ENCODE assay signal across 19 cellular contexts in genomic region chr16:340370-341091, GRCh38. TPM values are rescaled to one million over a fixed set of nuclear protein-coding genes. Genes with fewer than 3 reads are reported as not detected.
A peak's percentile ranks its signal among the peaks of the same experiment; 100 is the strongest.
DNase-seq lines count a peak whose midpoint lies in the region; ATAC-seq and TF ChIP-seq lines count a peak whose summit lies in the region.
"Had no signal": no experiment of that assay in that cellular context is flagged by ENCODE, and none has a peak within 500 bp of the region (broad histone marks: within the 10 kb centered on the region; RNA-seq: fewer than 3 reads in every experiment).

No MANE protein-coding gene starts in this region.

- DNase-seq in activated CD8-positive, alpha-beta T cell treated with anti-CD3 and anti-CD28 coated beads, Interleukin-2, amount 10 ng/mL, durations not matched to agents 7 days and 5 days = no peak
- no peak for DNase-seq in activated CD8-positive, alpha-beta T cell treated with anti-CD3 and anti-CD28 coated beads for 36 hours
- DNase-seq in MV-4-11 (lab: John Stamatoyannopoulos, UW) (peak; percentile 57), left colon (no peak), spleen (peak; percentile 76), NCI-H2196 treated with DMSO at 0.1 percent for 48 hours (lab: John Stamatoyannopoulos, UW; ENCODE audit: unreplicated experiment) (no peak), cortex of kidney (lab: John Stamatoyannopoulos, UW) (no peak)
- no peak for DNase-seq in activated naive CD4-positive, alpha-beta T cell treated with anti-CD3 and anti-CD28 coated beads for 36 hours
- DNase-seq: activated CD4-positive, alpha-beta memory T cell treated with anti-CD3 and anti-CD28 coated beads, Interleukin-2, amount 10 ng/mL, durations not matched to agents 7 days and 5 days; activated T-cell treated with anti-CD3 and anti-CD28 coated beads, Interleukin-2, amount 50 U/mL, for 24 hours; colonic mucosa; NCI-H1105 treated with DMSO at 0.1 percent for 48 hours; NCI-H510A treated with DMSO at 0.1 percent for 48 hours; nephron progenitor cell; SW 1271 had no signal

- H3K4me1 ChIP-seq in spleen = peaks cover 5 to 96% (median 60%) of the 10 kb centered on the region in 6 donors

- H3K27ac ChIP-seq in spleen = peak overlapping the region in 5 of 8 donors; percentile 18 to 67 (median 60)
- H3K27ac ChIP-seq: colonic mucosa had no signal

- no peak for TF ChIP-seq POLR2A in spleen (IDR thresholded peaks at IDR 0.05)

- no peaks in the 10 kb centered on the region for H3K27me3 ChIP-seq in spleen (replicated peaks in 1 of 7)
- H3K27me3 ChIP-seq: colonic mucosa had no signal

- no peaks in the 10 kb centered on the region for H3K27me3 Mint-ChIP-seq in activated CD8-positive, alpha-beta T cell treated with anti-CD3 and anti-CD28 coated beads, Interleukin-2, amount 10 ng/mL, durations not matched to agents 7 days and 5 days (ENCODE audit: low read depth)
- no peaks in the 10 kb centered on the region for H3K27me3 Mint-ChIP-seq in activated CD8-positive, alpha-beta T cell treated with anti-CD3 and anti-CD28 coated beads for 36 hours
- no peaks in the 10 kb centered on the region for H3K27me3 Mint-ChIP-seq in activated naive CD4-positive, alpha-beta T cell treated with anti-CD3 and anti-CD28 coated beads for 36 hours (ENCODE audit: low read depth)
- H3K27me3 Mint-ChIP-seq: activated CD4-positive, alpha-beta memory T cell treated with anti-CD3 and anti-CD28 coated beads, Interleukin-2, amount 10 ng/mL, durations not matched to agents 7 days and 5 days; activated naive CD8-positive, alpha-beta T cell; activated T-cell treated with anti-CD3 and anti-CD28 coated beads, Interleukin-2, amount 50 U/mL, for 24 hours had no signal

- no peaks in the 10 kb centered on the region for H3K9me3 ChIP-seq in spleen
- H3K9me3 ChIP-seq: colonic mucosa had no signal

- H3K4me1 Mint-ChIP-seq in activated CD8-positive, alpha-beta T cell treated with anti-CD3 and anti-CD28 coated beads, Interleukin-2, amount 10 ng/mL, durations not matched to agents 7 days and 5 days (ENCODE audit: low read depth) = peaks cover 49% of the 10 kb centered on the region
- peaks cover 69% of the 10 kb centered on the region for H3K4me1 Mint-ChIP-seq in activated CD8-positive, alpha-beta T cell treated with anti-CD3 and anti-CD28 coated beads for 36 hours (ENCODE audit: low read depth)
- peaks cover 60% of the 10 kb centered on the region for H3K4me1 Mint-ChIP-seq in activated naive CD4-positive, alpha-beta T cell treated with anti-CD3 and anti-CD28 coated beads for 36 hours (ENCODE audit: low read depth)

- WGBS in spleen, 5 donors = 81 to 89% (median 85%) methylated on average over 19 to 23 of the region's 23 CpGs

- H3K36me3 ChIP-seq in spleen = peaks cover 0 to 46% (median 13%) of the 10 kb centered on the region in 6 donors
- H3K36me3 ChIP-seq: colonic mucosa had no signal

- no peak overlapping the region for H3K4me3 ChIP-seq in spleen
- H3K4me3 ChIP-seq: colonic mucosa, smooth muscle cell had no signal

- POLR2A ChIA-PET in activated CD8-positive, alpha-beta T cell treated with anti-CD3 and anti-CD28 coated beads, Interleukin-2, amount 10 ng/mL, durations not matched to agents 7 days and 5 days (lab: Charles Lee) = interaction anchor here (0.7 kb wide), 1 partner anchor 8 kb away, joined by 3 read pairs; no protein-coding TSS in a partner anchor
- POLR2A ChIA-PET in activated CD8-positive, alpha-beta T cell treated with anti-CD3 and anti-CD28 coated beads for 36 hours (lab: Charles Lee) = interaction anchor here (1.0 kb wide), 1 partner anchor 8 kb away, joined by 3 read pairs; no protein-coding TSS in a partner anchor

- CTCF ChIA-PET in activated CD8-positive, alpha-beta T cell treated with anti-CD3 and anti-CD28 coated beads, Interleukin-2, amount 10 ng/mL, durations not matched to agents 7 days and 5 days (lab: Charles Lee) = interaction anchor here (0.9 to 1.7 kb wide), 2 partner anchors 10 to 275 kb away, joined by 3 to 4 read pairs; no protein-coding TSS in a partner anchor
- CTCF ChIA-PET in activated CD8-positive, alpha-beta T cell treated with anti-CD3 and anti-CD28 coated beads for 36 hours (lab: Charles Lee) = interaction anchor here (0.9 kb wide), 1 partner anchor 233 kb away, joined by 3 read pairs; no protein-coding TSS in a partner anchor
- CTCF ChIA-PET in activated naive CD4-positive, alpha-beta T cell treated with anti-CD3 and anti-CD28 coated beads for 36 hours (lab: Charles Lee) = no interaction called here

- H3K27ac Mint-ChIP-seq in activated CD8-positive, alpha-beta T cell treated with anti-CD3 and anti-CD28 coated beads, Interleukin-2, amount 10 ng/mL, durations not matched to agents 7 days and 5 days = peak overlapping the region; percentile 69
- no peak overlapping the region for H3K27ac Mint-ChIP-seq in activated CD8-positive, alpha-beta T cell treated with anti-CD3 and anti-CD28 coated beads for 36 hours
- no peak overlapping the region for H3K27ac Mint-ChIP-seq in activated naive CD4-positive, alpha-beta T cell treated with anti-CD3 and anti-CD28 coated beads for 36 hours
- H3K27ac Mint-ChIP-seq: activated naive CD8-positive, alpha-beta T cell; nephron progenitor cell had no signal

- no peak for TF ChIP-seq CTCF in activated CD8-positive, alpha-beta T cell treated with anti-CD3 and anti-CD28 coated beads for 36 hours (IDR thresholded peaks at IDR 0.05)
- no peak for TF ChIP-seq CTCF in spleen (IDR thresholded peaks at IDR 0.05 in 8 of 11, conservative IDR thresholded peaks at IDR 0.05 in 3 of 11)

- H3K9me3 Mint-ChIP-seq in activated CD8-positive, alpha-beta T cell treated with anti-CD3 and anti-CD28 coated beads, Interleukin-2, amount 10 ng/mL, durations not matched to agents 7 days and 5 days (ENCODE audit: insufficient read depth) = no peaks in the 10 kb centered on the region
- H3K9me3 Mint-ChIP-seq in activated CD8-positive, alpha-beta T cell treated with anti-CD3 and anti-CD28 coated beads for 36 hours = no peaks in the 10 kb centered on the region
- H3K9me3 Mint-ChIP-seq in activated naive CD4-positive, alpha-beta T cell treated with anti-CD3 and anti-CD28 coated beads for 36 hours = no peaks in the 10 kb centered on the region
- H3K9me3 Mint-ChIP-seq: activated CD4-positive, alpha-beta memory T cell treated with anti-CD3 and anti-CD28 coated beads, Interleukin-2, amount 10 ng/mL, durations not matched to agents 7 days and 5 days; activated T-cell treated with anti-CD3 and anti-CD28 coated beads, Interleukin-2, amount 50 U/mL, for 24 hours had no signal

- ATAC-seq in activated CD8-positive, alpha-beta T cell treated with anti-CD3 and anti-CD28 coated beads, Interleukin-2, amount 10 ng/mL, durations not matched to agents 7 days and 5 days = no peak
- ATAC-seq in activated CD8-positive, alpha-beta T cell treated with anti-CD3 and anti-CD28 coated beads for 36 hours = no peak
- ATAC-seq in left colon = peak; percentile 43

- intact Hi-C loops in activated CD8-positive, alpha-beta T cell treated with anti-CD3 and anti-CD28 coated beads for 36 hours (cut with micrococcal nuclease) = no loop called here
- intact Hi-C loops in left colon (cut with DNase I, micrococcal nuclease) (no loop called here), spleen (cut with DNase I; ENCODE audit: low total_unique reads) (no loop called here)
- intact Hi-C loops in activated naive CD4-positive, alpha-beta T cell treated with anti-CD3 and anti-CD28 coated beads for 36 hours (cut with micrococcal nuclease) = no loop called here

- H3K36me3 Mint-ChIP-seq in activated CD8-positive, alpha-beta T cell treated with anti-CD3 and anti-CD28 coated beads, Interleukin-2, amount 10 ng/mL, durations not matched to agents 7 days and 5 days (ENCODE audit: low read depth) = peaks cover 41% of the 10 kb centered on the region
- peaks cover 24% of the 10 kb centered on the region for H3K36me3 Mint-ChIP-seq in activated CD8-positive, alpha-beta T cell treated with anti-CD3 and anti-CD28 coated beads for 36 hours (ENCODE audit: low read depth)
- peaks cover 9% of the 10 kb centered on the region for H3K36me3 Mint-ChIP-seq in activated naive CD4-positive, alpha-beta T cell treated with anti-CD3 and anti-CD28 coated beads for 36 hours (ENCODE audit: low read depth)
- H3K36me3 Mint-ChIP-seq: activated naive CD8-positive, alpha-beta T cell had no signal

- no peak overlapping the region for H3K4me3 Mint-ChIP-seq in activated CD8-positive, alpha-beta T cell treated with anti-CD3 and anti-CD28 coated beads, Interleukin-2, amount 10 ng/mL, durations not matched to agents 7 days and 5 days
- H3K4me3 Mint-ChIP-seq in activated CD8-positive, alpha-beta T cell treated with anti-CD3 and anti-CD28 coated beads for 36 hours = no peak overlapping the region
- no peak overlapping the region for H3K4me3 Mint-ChIP-seq in activated naive CD4-positive, alpha-beta T cell treated with anti-CD3 and anti-CD28 coated beads for 36 hours
- H3K4me3 Mint-ChIP-seq: activated CD4-positive, alpha-beta memory T cell treated with anti-CD3 and anti-CD28 coated beads, Interleukin-2, amount 10 ng/mL, durations not matched to agents 7 days and 5 days; activated T-cell treated with anti-CD3 and anti-CD28 coated beads, Interleukin-2, amount 50 U/mL, for 24 hours; nephron progenitor cell had no signal

RNA-seq across cellular contexts. Expression of gene AXIN1, which starts 12.0 kb away (rescaled TPM):
- total RNA-seq in activated CD8-positive, alpha-beta T cell treated with anti-CD3 and anti-CD28 coated beads, Interleukin-2, amount 10 ng/mL, durations not matched to agents 7 days and 5 days = 10 to 100 TPM; 25.1 to 26.1 TPM
- total RNA-seq in activated CD8-positive, alpha-beta T cell treated with anti-CD3 and anti-CD28 coated beads for 36 hours = 10 to 100 TPM; 24.1 to 24.9 TPM
- total RNA-seq in left colon (10 to 100 TPM; 32.8 to 38.4 TPM), spleen (10 to 100 TPM; 22.6 to 27.3 (median 24.8) TPM)
- polyA plus RNA-seq in spleen = 10 to 100 TPM; 12.9 to 22.7 (median 13.6) TPM
- total RNA-seq in activated naive CD4-positive, alpha-beta T cell treated with anti-CD3 and anti-CD28 coated beads for 36 hours = 10 to 100 TPM; 17.5 to 17.9 TPM

RNA-seq across cellular contexts. Expression of gene MRPL28, which starts 29.8 kb away (rescaled TPM):
- 10 to 100 TPM; 95.3 to 95.8 TPM for total RNA-seq in activated CD8-positive, alpha-beta T cell treated with anti-CD3 and anti-CD28 coated beads, Interleukin-2, amount 10 ng/mL, durations not matched to agents 7 days and 5 days
- 10 to 100 TPM; 95.0 to 98.2 TPM for total RNA-seq in activated CD8-positive, alpha-beta T cell treated with anti-CD3 and anti-CD28 coated beads for 36 hours
- total RNA-seq in left colon = 10 to 100 TPM; 47.7 to 48.2 TPM
- 10 to 100 TPM; 38.0 to 64.1 (median 48.0) TPM for total RNA-seq in spleen
- 100 to 1,000 TPM in 1 of 3 donors, 10 to 100 TPM in 2; 85.0 to 108 (median 85.7) TPM for polyA plus RNA-seq in spleen
- 10 to 100 TPM; 68.3 to 74.0 TPM for total RNA-seq in activated naive CD4-positive, alpha-beta T cell treated with anti-CD3 and anti-CD28 coated beads for 36 hours

RNA-seq across cellular contexts. Expression of gene PGAP6, which starts 41.2 kb away (rescaled TPM):
- total RNA-seq in activated CD8-positive, alpha-beta T cell treated with anti-CD3 and anti-CD28 coated beads, Interleukin-2, amount 10 ng/mL, durations not matched to agents 7 days and 5 days = 10 to 100 TPM; 80.6 to 85.8 TPM
- 10 to 100 TPM; 21.9 to 24.8 TPM for total RNA-seq in activated CD8-positive, alpha-beta T cell treated with anti-CD3 and anti-CD28 coated beads for 36 hours
- total RNA-seq in left colon (100 to 1,000 TPM; 116 to 130 TPM), spleen (10 to 100 TPM; 35.7 to 63.2 (median 51.0) TPM)
- polyA plus RNA-seq in spleen = 10 to 100 TPM; 19.5 to 40.6 (median 32.2) TPM
- 10 to 100 TPM; 19.9 to 20.9 TPM for total RNA-seq in activated naive CD4-positive, alpha-beta T cell treated with anti-CD3 and anti-CD28 coated beads for 36 hours

RNA-seq across cellular contexts. Expression of gene NME4, which starts 56.5 kb away (rescaled TPM):
- total RNA-seq in activated CD8-positive, alpha-beta T cell treated with anti-CD3 and anti-CD28 coated beads, Interleukin-2, amount 10 ng/mL, durations not matched to agents 7 days and 5 days = 1 to 10 TPM; 5.2 to 6.8 TPM
- total RNA-seq in activated CD8-positive, alpha-beta T cell treated with anti-CD3 and anti-CD28 coated beads for 36 hours = 10 to 100 TPM; 22.9 to 24.2 TPM
- total RNA-seq in left colon = 10 to 100 TPM; 38.4 to 39.1 TPM
- total RNA-seq in spleen = 10 to 100 TPM; 27.3 to 71.4 (median 50.0) TPM
- 10 to 100 TPM; 43.4 to 75.8 (median 67.7) TPM for polyA plus RNA-seq in spleen
- 10 to 100 TPM; 86.7 to 87.0 TPM for total RNA-seq in activated naive CD4-positive, alpha-beta T cell treated with anti-CD3 and anti-CD28 coated beads for 36 hours

RNA-seq across cellular contexts. Expression of gene PDIA2, which starts 57.6 kb away (rescaled TPM):
- not detected for total RNA-seq in activated CD8-positive, alpha-beta T cell treated with anti-CD3 and anti-CD28 coated beads, Interleukin-2, amount 10 ng/mL, durations not matched to agents 7 days and 5 days
- total RNA-seq in activated CD8-positive, alpha-beta T cell treated with anti-CD3 and anti-CD28 coated beads for 36 hours = not detected
- 1 to 10 TPM in 1 of 2 donors, under 1 TPM in 1; 0.67 to 2.1 TPM for total RNA-seq in left colon
- 1 to 10 TPM in 1 of 7 donors, under 1 TPM in 2, not detected in 4; 0.28 to 1.1 (median 0.39) TPM for total RNA-seq in spleen
- 1 to 10 TPM in 2 of 3 donors, under 1 TPM in 1; 0.67 to 2.4 (median 1.4) TPM for polyA plus RNA-seq in spleen
- not detected for total RNA-seq in activated naive CD4-positive, alpha-beta T cell treated with anti-CD3 and anti-CD28 coated beads for 36 hours
- total RNA-seq: A673; activated CD4-positive, alpha-beta memory T cell treated with anti-CD3 and anti-CD28 coated beads, Interleukin-2, amount 10 ng/mL, durations not matched to agents 7 days and 5 days; lung microvascular endothelial cell had no signal

Comparison
In these comparisons a context has a peak if more than half of its experiments do, and no peak if none do; other contexts are left out.
1. DNase-seq: peak in MV-4-11 (single experiment) and spleen (single experiment); none in activated CD8-positive, alpha-beta T cell treated with anti-CD3 and anti-CD28 coated beads, Interleukin-2, amount 10 ng/mL, durations not matched to agents 7 days and 5 days (single experiment), activated CD8-positive, alpha-beta T cell treated with anti-CD3 and anti-CD28 coated beads for 36 hours (single experiment), left colon (0 of 2), NCI-H2196 treated with DMSO at 0.1 percent for 48 hours (single experiment), cortex of kidney (single experiment) and activated naive CD4-positive, alpha-beta T cell treated with anti-CD3 and anti-CD28 coated beads for 36 hours (single experiment).